8 cellular contexts compared by ENCODE assay signal in genomic region chr2:70118798-70119454, GRCh38. TPM values are rescaled to one million over a fixed set of nuclear protein-coding genes. Genes with fewer than 3 reads are reported as not detected.
DNase-seq lines count a peak whose midpoint lies in the region; ATAC-seq and TF ChIP-seq lines count a peak whose summit lies in the region.

No MANE protein-coding gene starts in this region.

- no peak overlapping the region for H3K4me3 ChIP-seq in CD4-positive, alpha-beta memory T cell (ENCODE audit: low read length in 2 of 2)
- H3K4me3 ChIP-seq in mesodermal cell (ENCODE audit: extremely low read depth, insufficient read depth, low read length, poor library complexity, severe bottlenecking) (no peak overlapping the region), stomach (no peak overlapping the region), prostate gland (no peak overlapping the region)

- CTCF ChIA-PET in CD4-positive, alpha-beta memory T cell (lab: Charles Lee; ENCODE audit: partially characterized antibody) = interaction anchor here (0.6 kb wide), 1 partner anchor 47 kb away, joined by 3 read pairs; no protein-coding TSS in a partner anchor

- H3K4me1 ChIP-seq in CD4-positive, alpha-beta memory T cell (ENCODE audit: insufficient read depth, low read length) = peaks cover 45% of the 10 kb centered on the region
- H3K4me1 ChIP-seq in mesodermal cell (ENCODE audit: control insufficient read depth, insufficient read depth, low read length, poor library complexity, severe bottlenecking) (peaks cover 31% of the 10 kb centered on the region), stomach (peaks cover 10 to 34% (median 22%) of the 10 kb centered on the region in 4 donors), prostate gland (replicated peaks) (no peaks in the 10 kb centered on the region)

- TF ChIP-seq CTCF in stomach (IDR thresholded peaks at IDR 0.05) = no peak
- TF ChIP-seq CTCF in prostate gland (IDR thresholded peaks at IDR 0.05) = no peak

- H3K4me3 Mint-ChIP-seq in CD4-positive, alpha-beta memory T cell = peak overlapping the region in 1 of 8 donors; percentile 5

- peaks cover 16 to 39% (median 31%) of the 10 kb centered on the region in 4 donors for H3K4me1 Mint-ChIP-seq in CD4-positive, alpha-beta memory T cell

- peak overlapping the region; percentile 1 to 88 (median 67) for H3K27ac Mint-ChIP-seq in CD4-positive, alpha-beta memory T cell
- peak overlapping the region; percentile 4 to 86 for H3K27ac Mint-ChIP-seq in activated naive CD4-positive, alpha-beta T cell treated with anti-CD3 and anti-CD28 coated beads, Interleukin-2, amount 50 U/mL, for 72 hours

- POLR2A ChIA-PET in CD4-positive, alpha-beta memory T cell (lab: Charles Lee; ENCODE audit: partially characterized antibody) = interaction anchor here (0.7 to 1.1 kb wide), 4 partner anchors 17 to 32 kb away, joined by 3 to 4 read pairs (median 4); no protein-coding TSS in a partner anchor

- TF ChIP-seq POLR2A in stomach (IDR thresholded peaks at IDR 0.05) = no peak
- TF ChIP-seq POLR2A in prostate gland (IDR thresholded peaks at IDR 0.05) = no peak

- 5 to 30% methylated on average over 3 to 4 of the region's 4 CpGs for WGBS in mesodermal cell (ENCODE audit: insufficient coverage in 2 of 2), 2 experiments
- 37 to 41% (median 38%) methylated on average over 4 of the region's 4 CpGs for WGBS in stomach, 5 donors
- 43% methylated on average over 4 of the region's 4 CpGs for whole genome bisulfite sequencing in prostate gland

- DNase-seq in CD4-positive, alpha-beta memory T cell = no peak
- peak in 1 of 2 donors; percentile 11 for DNase-seq in activated naive CD4-positive, alpha-beta T cell treated with anti-CD3 and anti-CD28 coated beads, Interleukin-2, amount 50 U/mL, for 72 hours (ENCODE audit: low spot score in 2 of 2)
- DNase-seq in stomach (no peak), prostate gland (ENCODE audit: low spot score) (no peak), hepatic stellate cell (ENCODE audit: low spot score) (no peak)

- peaks cover 0 to 2% of the 10 kb centered on the region in 2 donors for H3K36me3 Mint-ChIP-seq in CD4-positive, alpha-beta memory T cell
- H3K36me3 Mint-ChIP-seq in activated naive CD4-positive, alpha-beta T cell treated with anti-CD3 and anti-CD28 coated beads, Interleukin-2, amount 50 U/mL, for 72 hours = peaks cover 0 to 6% of the 10 kb centered on the region in 2 donors

- no peaks in the 10 kb centered on the region for H3K27me3 Mint-ChIP-seq in CD4-positive, alpha-beta memory T cell

- H3K36me3 ChIP-seq in CD4-positive, alpha-beta memory T cell (ENCODE audit: insufficient read depth, low read length) = no peaks in the 10 kb centered on the region
- H3K36me3 ChIP-seq in KOPT-K1 (ENCODE audit: insufficient read depth, low read length) (no peaks in the 10 kb centered on the region), mesodermal cell (ENCODE audit: control insufficient read depth, insufficient read depth, low read length) (no peaks in the 10 kb centered on the region), stomach (no peaks in the 10 kb centered on the region), prostate gland (no peaks in the 10 kb centered on the region)

- intact Hi-C loops in CD4-positive, alpha-beta memory T cell (cut with micrococcal nuclease) = no loop called here
- intact Hi-C loops in stomach (cut with DNase I; ENCODE audit: low total_unique reads) (no loop called here), prostate gland (cut with DNase I) (no loop called here)

- H3K27ac ChIP-seq in CD4-positive, alpha-beta memory T cell (ENCODE audit: low read depth, low read length) = no peak overlapping the region
- H3K27ac ChIP-seq in KOPT-K1 (ENCODE audit: low read depth, low read length, poor library complexity, severe bottlenecking) = peak overlapping the region; percentile 94
- H3K27ac ChIP-seq in mesodermal cell (ENCODE audit: low read depth, low read length, severe bottlenecking) = peak overlapping the region; percentile 58
- no peak overlapping the region for H3K27ac ChIP-seq in stomach
- H3K27ac ChIP-seq in prostate gland = no peak overlapping the region

- H3K27me3 ChIP-seq in CD4-positive, alpha-beta memory T cell (ENCODE audit: insufficient read depth, low read length) = no peaks in the 10 kb centered on the region
- H3K27me3 ChIP-seq in stomach (no peaks in the 10 kb centered on the region), prostate gland (replicated peaks; ENCODE audit: insufficient read depth) (no peaks in the 10 kb centered on the region)

- no peaks in the 10 kb centered on the region for H3K9me3 Mint-ChIP-seq in CD4-positive, alpha-beta memory T cell
- peaks cover 0 to 4% of the 10 kb centered on the region in 2 donors for H3K9me3 Mint-ChIP-seq in activated naive CD4-positive, alpha-beta T cell treated with anti-CD3 and anti-CD28 coated beads, Interleukin-2, amount 50 U/mL, for 72 hours

- ATAC-seq in activated naive CD4-positive, alpha-beta T cell treated with anti-CD3 and anti-CD28 coated beads, Interleukin-2, amount 50 U/mL, for 72 hours = peak in 1 of 2 donors; percentile 29
- no peak for ATAC-seq in HG03175 (IDR thresholded peaks at IDR 0.05; ENCODE audit: unreplicated experiment)

- no peak for TF ChIP-seq EP300 in stomach (IDR thresholded peaks at IDR 0.05)

- no peaks in the 10 kb centered on the region for H3K9me3 ChIP-seq in CD4-positive, alpha-beta memory T cell (ENCODE audit: control insufficient read depth in 1 of 2, low read length in 2 of 2)
- H3K9me3 ChIP-seq in KOPT-K1 (ENCODE audit: insufficient read depth, low read length, poor library complexity, severe bottlenecking) = no peaks in the 10 kb centered on the region
- H3K9me3 ChIP-seq in mesodermal cell (ENCODE audit: control insufficient read depth, low read length) = no peaks in the 10 kb centered on the region
- no peaks in the 10 kb centered on the region for H3K9me3 ChIP-seq in stomach
- no peaks in the 10 kb centered on the region for H3K9me3 ChIP-seq in prostate gland

RNA-seq across cellular contexts. Expression of gene PCBP1, which starts 31.6 kb away (rescaled TPM):
- 100 to 1,000 TPM; 372 to 383 TPM for total RNA-seq in CD4-positive, alpha-beta memory T cell
- polyA plus RNA-seq in CD4-positive, alpha-beta memory T cell = 100 to 1,000 TPM; 116 to 153 TPM
- total RNA-seq in activated naive CD4-positive, alpha-beta T cell treated with anti-CD3 and anti-CD28 coated beads, Interleukin-2, amount 50 U/mL, for 72 hours = 100 to 1,000 TPM; 339 to 451 TPM
- 305 TPM for polyA plus RNA-seq in mesodermal cell (2013, experiment 1 of 2)
- polyA plus RNA-seq in mesodermal cell (2013, experiment 2 of 2) = 286 TPM
- total RNA-seq in stomach (100 to 1,000 TPM in 3 of 5 donors, 10 to 100 TPM in 1, 1 to 10 TPM in 1; 9.3 to 164 (median 120) TPM), prostate gland (100 to 1,000 TPM; 166 to 219 TPM)
- polyA plus RNA-seq in stomach = 100 to 1,000 TPM; 199 to 296 (median 251) TPM

Comparison
In these comparisons a context has a peak if more than half of its experiments do, and no peak if none do; other contexts are left out.
1. H3K27ac ChIP-seq: peak in KOPT-K1 (single experiment) and mesodermal cell (single experiment); none in CD4-positive, alpha-beta memory T cell (single experiment), stomach (0 of 5) and prostate gland (0 of 2).